ENCODE assay signal across 1 cellular context in the genomic region with DNA sequence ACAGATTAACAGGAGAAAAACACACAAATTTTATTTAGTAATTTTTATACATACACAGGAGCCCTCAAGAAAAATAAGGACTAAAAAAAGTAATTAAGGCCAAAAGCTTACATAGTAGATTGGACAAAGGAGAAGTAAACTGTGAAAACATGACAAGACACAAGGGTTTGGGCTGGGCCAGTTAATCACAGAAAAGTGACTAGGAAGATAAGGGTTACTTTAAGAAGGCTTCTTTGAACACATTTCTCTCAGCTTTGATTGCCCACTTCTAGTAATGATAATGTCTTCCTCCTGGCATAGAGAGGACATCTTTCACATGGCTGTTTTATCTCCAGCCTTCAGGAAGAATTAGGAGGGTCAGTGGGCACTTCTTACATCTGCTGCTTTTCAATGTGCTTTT.
TF ChIP-seq lines count a peak whose summit lies in the region.

No MANE protein-coding gene starts in this region.

TF ChIP-seq in K562, 482 proteins besides CTCF, POLR2A, EP300 and RAD21:
- peak in 1 of 2 experiments; percentile 63; a peak in 1 of 4 replicates for TF ChIP-seq RCOR1 (IDR thresholded peaks at IDR 0.05; ENCODE audit: borderline replicate concordance in 1 of 2, low read depth in 2 of 2, low read length in 2 of 2)
- TF ChIP-seq, protein P1, sequence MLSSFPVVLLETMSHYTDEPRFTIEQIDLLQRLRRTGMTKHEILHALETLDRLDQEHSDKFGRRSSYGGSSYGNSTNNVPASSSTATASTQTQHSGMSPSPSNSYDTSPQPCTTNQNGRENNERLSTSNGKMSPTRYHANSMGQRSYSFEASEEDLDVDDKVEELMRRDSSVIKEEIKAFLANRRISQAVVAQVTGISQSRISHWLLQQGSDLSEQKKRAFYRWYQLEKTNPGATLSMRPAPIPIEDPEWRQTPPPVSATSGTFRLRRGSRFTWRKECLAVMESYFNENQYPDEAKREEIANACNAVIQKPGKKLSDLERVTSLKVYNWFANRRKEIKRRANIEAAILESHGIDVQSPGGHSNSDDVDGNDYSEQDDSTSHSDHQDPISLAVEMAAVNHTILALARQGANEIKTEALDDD (IDR thresholded peaks at IDR 0.05), result peak; percentile 70
- 0 out of 2 replicates have a peak, but pooled peaks have one; percentile 9 for TF ChIP-seq ARID1B (IDR thresholded peaks at IDR 0.05)
- TF ChIP-seq MECOM (CRISPR knock-in tag; IDR thresholded peaks at IDR 0.05), result peak; percentile 76
- no peak for TF ChIP-seq CREBBP (IDR thresholded peaks at IDR 0.05; ENCODE audit: low read depth, low read length)
- TF ChIP-seq KDM1A (IDR thresholded peaks at IDR 0.05), result peak; percentile 28 to 37; a peak in 1 of 4 replicates
- TF ChIP-seq NUFIP1 (IDR thresholded peaks at IDR 0.05; ENCODE audit: partially characterized antibody), result no peak
- peak; percentile 38 for TF ChIP-seq MEIS2 (IDR thresholded peaks at IDR 0.05; ENCODE audit: partially characterized antibody)
- TF ChIP-seq CBFA2T3 (IDR thresholded peaks at IDR 0.05), result 0 out of 2 replicates have a peak, but pooled peaks have one; percentile 21
- TF ChIP-seq ZNF174 (CRISPR knock-in tag; IDR thresholded peaks at IDR 0.05), result no peak
- TF ChIP-seq, protein P2, sequence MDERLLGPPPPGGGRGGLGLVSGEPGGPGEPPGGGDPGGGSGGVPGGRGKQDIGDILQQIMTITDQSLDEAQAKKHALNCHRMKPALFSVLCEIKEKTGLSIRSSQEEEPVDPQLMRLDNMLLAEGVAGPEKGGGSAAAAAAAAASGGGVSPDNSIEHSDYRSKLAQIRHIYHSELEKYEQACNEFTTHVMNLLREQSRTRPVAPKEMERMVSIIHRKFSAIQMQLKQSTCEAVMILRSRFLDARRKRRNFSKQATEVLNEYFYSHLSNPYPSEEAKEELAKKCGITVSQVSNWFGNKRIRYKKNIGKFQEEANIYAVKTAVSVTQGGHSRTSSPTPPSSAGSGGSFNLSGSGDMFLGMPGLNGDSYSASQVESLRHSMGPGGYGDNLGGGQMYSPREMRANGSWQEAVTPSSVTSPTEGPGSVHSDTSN (CRISPR knock-in tag; IDR thresholded peaks at IDR 0.05; ENCODE audit: low read depth), result no peak
- TF ChIP-seq, protein P2 (tag; conservative IDR thresholded peaks at IDR 0.05; ENCODE audit: low read depth), result peak; percentile 25; the same call in 1 of the 2 replicates
